In genomic region chr10:45202242-45202641, GRCh38 we compare ENCODE assay signal across 2 cellular contexts.
TF ChIP-seq lines count a peak whose summit lies in the region.

No MANE protein-coding gene starts in this region.

TF ChIP-seq in HepG2, 621 proteins besides CTCF, POLR2A, EP300 and RAD21 (continued from another document):
- TF ChIP-seq MNT (IDR thresholded peaks at IDR 0.05) (peak; percentile 96), IRF9 (CRISPR knock-in tag; IDR thresholded peaks at IDR 0.05; ENCODE audit: borderline replicate concordance) (no peak), MEIS2 (CRISPR knock-in tag; IDR thresholded peaks at IDR 0.05) (no peak)

TF ChIP-seq in K562, 482 proteins besides CTCF, POLR2A, EP300 and RAD21 (continued from another document):
- TF ChIP-seq PHF21A (IDR thresholded peaks at IDR 0.05; ENCODE audit: borderline replicate concordance, low read depth), result no peak
- TF ChIP-seq ZNF253 (CRISPR knock-in tag; conservative IDR thresholded peaks at IDR 0.05), result no peak
